Comparison of ENCODE assay signal across 9 cellular contexts in the genomic region with DNA sequence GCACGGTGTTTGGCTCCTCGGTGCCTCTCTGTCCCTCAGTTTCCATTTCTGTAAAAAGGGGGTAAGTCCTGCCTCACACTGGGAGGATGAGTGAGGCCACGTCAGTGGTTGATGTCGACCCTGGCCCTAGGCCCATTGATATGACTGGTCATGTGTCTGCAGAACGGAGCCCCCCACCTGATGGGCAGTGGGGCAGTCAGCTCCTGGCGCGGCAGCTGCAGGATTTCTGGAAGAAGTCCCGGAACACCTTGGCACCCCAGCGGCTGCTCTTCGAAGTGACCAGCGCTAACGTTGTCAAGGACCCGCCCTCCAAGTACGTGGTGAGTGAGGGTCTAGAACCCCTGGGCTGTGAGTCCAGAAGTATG. TPM values are rescaled to one million over a fixed set of nuclear protein-coding genes. Genes with fewer than 3 reads are reported as not detected.
DNase-seq lines count a peak whose midpoint lies in the region; ATAC-seq, FAIRE-seq and TF ChIP-seq lines count a peak whose summit lies in the region.
"Had no signal": no experiment of that assay in that cellular context is flagged by ENCODE, and none has a peak within 500 bp of the region (broad histone marks: within the 10 kb centered on the region; RNA-seq: fewer than 3 reads in every experiment).

No MANE protein-coding gene starts in this region.

- H3K36me3 ChIP-seq in ectodermal cell (ENCODE audit: control insufficient read depth, insufficient read depth, low read length), result peaks cover 2% of the 10 kb centered on the region
- H3K36me3 ChIP-seq in muscle layer of colon (ENCODE audit: insufficient read depth, low read length), result peaks cover under 1% of the 10 kb centered on the region
- peaks cover 0 to 17% of the 10 kb centered on the region in 2 donors for H3K36me3 ChIP-seq in vagina

- TF ChIP-seq CTCF in natural killer cell (IDR thresholded peaks at IDR 0.05), result no peak
- no peak for TF ChIP-seq CTCF in vagina (IDR thresholded peaks at IDR 0.05)
- no peak for TF ChIP-seq CTCF in GM13977 (IDR thresholded peaks at IDR 0.05; ENCODE audit: extremely low read depth, insufficient read depth, missing control alignments)

- peak overlapping the region; percentile 74 for H3K4me3 Mint-ChIP-seq in natural killer cell
- H3K4me3 Mint-ChIP-seq in natural killer cell treated with Interleukin-12 subunit alpha and Interleukin-12 subunit beta and Interleukin-15 and Interleukin-18, amount 100 ng/mL, for 72 hours, result no peak overlapping the region

- in situ Hi-C loops in GM13977 (cut with MboI; ENCODE audit: low pct_unique_long_range_greater_than_20kb, low sequenced_read_pairs, unreplicated experiment), result no loop called here

- peak overlapping the region; percentile 77 for H3K9ac ChIP-seq in muscle layer of colon (ENCODE audit: low read length)

- H3K4me1 ChIP-seq in ectodermal cell (ENCODE audit: control insufficient read depth, insufficient read depth, low read length), result no peaks in the 10 kb centered on the region
- peaks cover 40% of the 10 kb centered on the region for H3K4me1 ChIP-seq in muscle layer of colon (ENCODE audit: insufficient read depth, low read length)
- H3K4me1 ChIP-seq in vagina, result peaks cover 56% of the 10 kb centered on the region

- no peak for ATAC-seq in natural killer cell
- no peak for ATAC-seq in natural killer cell treated with Interleukin-12 subunit alpha and Interleukin-12 subunit beta and Interleukin-15 and Interleukin-18, amount 100 ng/mL, for 72 hours

- H3K27ac ChIP-seq in ectodermal cell (ENCODE audit: insufficient read depth, low read depth, low read length, poor library complexity, severe bottlenecking) (no peak overlapping the region), muscle layer of colon (ENCODE audit: low read depth, low read length) (peak overlapping the region; percentile 90), vagina (peak overlapping the region; percentile 99)

- H3K27me3 ChIP-seq in ectodermal cell (ENCODE audit: control insufficient read depth, insufficient read depth, low read length, poor library complexity, severe bottlenecking) (no peaks in the 10 kb centered on the region), muscle layer of colon (ENCODE audit: control insufficient read depth in 1 of 2, insufficient read depth in 2 of 2, low read length in 2 of 2) (no peaks in the 10 kb centered on the region), vagina (no peaks in the 10 kb centered on the region)

- FAIRE-seq in RCC 7860 (lab: Jason Lieb, UNC), result no peak

- 92 to 93% methylated on average over 14 of the region's 14 CpGs for WGBS in ectodermal cell, 2 experiments

- H3K27ac Mint-ChIP-seq in natural killer cell, result no peak overlapping the region
- H3K27ac Mint-ChIP-seq in natural killer cell treated with Interleukin-12 subunit alpha and Interleukin-12 subunit beta and Interleukin-15 and Interleukin-18, amount 100 ng/mL, for 72 hours, result no peak overlapping the region

- intact Hi-C loops in natural killer cell (cut with micrococcal nuclease) (no loop called here), vagina (cut with DNase I) (no loop called here)

- H3K9me3 ChIP-seq in ectodermal cell (ENCODE audit: control insufficient read depth, low read length) (no peaks in the 10 kb centered on the region), muscle layer of colon (ENCODE audit: low read length) (no peaks in the 10 kb centered on the region), vagina (no peaks in the 10 kb centered on the region)

- H3K4me3 ChIP-seq in ectodermal cell (ENCODE audit: insufficient read depth, low read depth, low read length) (peak overlapping the region; percentile 63), muscle layer of colon (ENCODE audit: low read depth in 1 of 2, low read length in 2 of 2) (peak overlapping the region; percentile 57 to 82), vagina (peak overlapping the region; percentile 48 to 88)

- H3K9me3 Mint-ChIP-seq in natural killer cell, result no peaks in the 10 kb centered on the region
- no peaks in the 10 kb centered on the region for H3K9me3 Mint-ChIP-seq in natural killer cell treated with Interleukin-12 subunit alpha and Interleukin-12 subunit beta and Interleukin-15 and Interleukin-18, amount 100 ng/mL, for 72 hours

- peaks cover 0 to 5% of the 10 kb centered on the region in 2 donors for H3K27me3 Mint-ChIP-seq in natural killer cell (ENCODE audit: low read depth in 2 of 2)
- peaks cover 0 to 3% of the 10 kb centered on the region in 2 donors for H3K27me3 Mint-ChIP-seq in natural killer cell treated with Interleukin-12 subunit alpha and Interleukin-12 subunit beta and Interleukin-15 and Interleukin-18, amount 100 ng/mL, for 72 hours

- H3K4me1 Mint-ChIP-seq in natural killer cell, result peaks cover 7 to 12% of the 10 kb centered on the region in 2 donors
- peaks cover 9 to 10% of the 10 kb centered on the region in 2 donors for H3K4me1 Mint-ChIP-seq in natural killer cell treated with Interleukin-12 subunit alpha and Interleukin-12 subunit beta and Interleukin-15 and Interleukin-18, amount 100 ng/mL, for 72 hours (ENCODE audit: low read depth in 2 of 2)

- TF ChIP-seq POLR2A in vagina (IDR thresholded peaks at IDR 0.05), result no peak

- no peaks in the 10 kb centered on the region for H3K36me3 Mint-ChIP-seq in natural killer cell
- H3K36me3 Mint-ChIP-seq in natural killer cell treated with Interleukin-12 subunit alpha and Interleukin-12 subunit beta and Interleukin-15 and Interleukin-18, amount 100 ng/mL, for 72 hours, result no peaks in the 10 kb centered on the region

- DNase-seq in natural killer cell (no peak), vagina (ENCODE audit: extremely low spot score in 2 of 2) (no peak), GM13977 (ENCODE audit: low spot score) (no peak), activated gamma-delta T cell treated with Interleukin-2 at 50 U/mL for 16 hours (no peak), RCC 7860 (ENCODE audit: low spot score) (no peak)
- no peak for DNase-seq in natural killer cell treated with Interleukin-12 subunit alpha and Interleukin-12 subunit beta and Interleukin-15 and Interleukin-18, amount 100 ng/mL, for 72 hours (ENCODE audit: low spot score)
- DNase-seq: activated CD4-positive, alpha-beta T cell treated with anti-CD3 and anti-CD28 coated beads, Interleukin-2, amount 50 U/mL, for 4 hours had no signal

RNA-seq across cellular contexts. Expression of a gene that starts 1.2 kb away (rescaled TPM):
- total RNA-seq in natural killer cell, result 1 to 10 TPM in 2 of 3 donors, under 1 TPM in 1; 0.99 to 1.7 (median 1.2) TPM
- 1 to 10 TPM; 1.5 to 2.2 TPM for total RNA-seq in natural killer cell treated with Interleukin-12 subunit alpha and Interleukin-12 subunit beta and Interleukin-15 and Interleukin-18, amount 100 ng/mL, for 72 hours
- 12.9 TPM for polyA plus RNA-seq in ectodermal cell (2013, experiment 1 of 4)
- 12.3 TPM for polyA plus RNA-seq in ectodermal cell (2013, experiment 2 of 4)
- 10.7 TPM for polyA plus RNA-seq in ectodermal cell (2013, experiment 3 of 4)
- 13.3 TPM for polyA plus RNA-seq in ectodermal cell (2013, experiment 4 of 4)
- total RNA-seq in vagina, result 145 TPM

RNA-seq across cellular contexts. Expression of a gene that starts 7.7 kb away (rescaled TPM):
- 1 to 10 TPM in 1 of 3 donors, under 1 TPM in 1, not detected in 1; 0.93 to 1.5 TPM for total RNA-seq in natural killer cell
- total RNA-seq in natural killer cell treated with Interleukin-12 subunit alpha and Interleukin-12 subunit beta and Interleukin-15 and Interleukin-18, amount 100 ng/mL, for 72 hours, result not detected
- 1.9 TPM for polyA plus RNA-seq in ectodermal cell (2013, experiment 1 of 4)
- polyA plus RNA-seq in ectodermal cell (2013, experiment 2 of 4), result 1.1 TPM
- polyA plus RNA-seq in ectodermal cell (2013, experiment 3 of 4), result 1.0 TPM
- polyA plus RNA-seq in ectodermal cell (2013, experiment 4 of 4), result 1.5 TPM
- total RNA-seq in vagina, result not detected

RNA-seq across cellular contexts. Expression of a gene that starts 22.3 kb away (rescaled TPM):
- total RNA-seq in natural killer cell, result 1 to 10 TPM in 1 of 3 donors, under 1 TPM in 1, not detected in 1; 0.54 to 3.2 TPM
- total RNA-seq in natural killer cell treated with Interleukin-12 subunit alpha and Interleukin-12 subunit beta and Interleukin-15 and Interleukin-18, amount 100 ng/mL, for 72 hours, result 100 to 1,000 TPM in 1 of 2 donors, 10 to 100 TPM in 1; 89.7 to 139 TPM
- 201 TPM for polyA plus RNA-seq in ectodermal cell (2013, experiment 1 of 4)
- 156 TPM for polyA plus RNA-seq in ectodermal cell (2013, experiment 2 of 4)
- polyA plus RNA-seq in ectodermal cell (2013, experiment 3 of 4), result 234 TPM
- polyA plus RNA-seq in ectodermal cell (2013, experiment 4 of 4), result 236 TPM
- total RNA-seq in vagina, result 7.6 TPM

RNA-seq across cellular contexts. Expression of a gene that starts 22.4 kb away (rescaled TPM):
- total RNA-seq in natural killer cell (10 to 100 TPM; 30.5 to 35.4 (median 31.7) TPM), vagina (50.6 TPM)
- total RNA-seq in natural killer cell treated with Interleukin-12 subunit alpha and Interleukin-12 subunit beta and Interleukin-15 and Interleukin-18, amount 100 ng/mL, for 72 hours, result 10 to 100 TPM; 24.4 to 26.2 TPM
- polyA plus RNA-seq in ectodermal cell (2013, experiment 1 of 4), result 19.8 TPM
- polyA plus RNA-seq in ectodermal cell (2013, experiment 2 of 4), result 19.1 TPM
- 12.7 TPM for polyA plus RNA-seq in ectodermal cell (2013, experiment 3 of 4)
- 15.0 TPM for polyA plus RNA-seq in ectodermal cell (2013, experiment 4 of 4)

RNA-seq across cellular contexts. Expression of a gene that starts 22.6 kb away (rescaled TPM):
- 1 to 10 TPM; 1.4 to 2.3 (median 1.5) TPM for total RNA-seq in natural killer cell
- 1 to 10 TPM; 5.5 to 6.4 TPM for total RNA-seq in natural killer cell treated with Interleukin-12 subunit alpha and Interleukin-12 subunit beta and Interleukin-15 and Interleukin-18, amount 100 ng/mL, for 72 hours
- polyA plus RNA-seq in ectodermal cell (2013, experiment 1 of 4), result 4.8 TPM
- 4.1 TPM for polyA plus RNA-seq in ectodermal cell (2013, experiment 2 of 4)
- polyA plus RNA-seq in ectodermal cell (2013, experiment 3 of 4), result 4.0 TPM
- polyA plus RNA-seq in ectodermal cell (2013, experiment 4 of 4), result 4.6 TPM
- 2.9 TPM for total RNA-seq in vagina

Comparison
In these comparisons a context has a peak if more than half of its experiments do, and no peak if none do; other contexts are left out.
1. RNA of a gene that starts 22.3 kb away (total RNA-seq): 89.7 to 139 TPM in natural killer cell treated with Interleukin-12 subunit alpha and Interleukin-12 subunit beta and Interleukin-15 and Interleukin-18, amount 100 ng/mL, for 72 hours; 7.6 TPM in vagina (single experiment) and 0.54 to 3.2 TPM in natural killer cell; every median in the first group is over 10 times any median in the second.
2. RNA of a gene that starts 1.2 kb away (total RNA-seq): 145 TPM in vagina (single experiment); 1.5 to 2.2 TPM in natural killer cell treated with Interleukin-12 subunit alpha and Interleukin-12 subunit beta and Interleukin-15 and Interleukin-18, amount 100 ng/mL, for 72 hours and 0.99 to 1.7 TPM in natural killer cell; every median in the first group is over 10 times any median in the second.
3. Peak in every context shown above with its lines, with median percentiles within 50 percentile points of each other: H3K4me3 ChIP-seq.